Comparison of ENCODE assay signal across 17 cellular contexts in genomic region chr22:27220349-27220748, GRCh38.
DNase-seq lines count a peak whose midpoint lies in the region; ATAC-seq, FAIRE-seq and TF ChIP-seq lines count a peak whose summit lies in the region.
"Had no signal": no experiment of that assay in that cellular context is flagged by ENCODE, and none has a peak within 500 bp of the region (broad histone marks: within the 10 kb centered on the region; RNA-seq: fewer than 3 reads in every experiment).

No MANE protein-coding gene starts in this region.

- H3K36me3 Mint-ChIP-seq in endodermal cell (ENCODE audit: low read depth) (no peaks in the 10 kb centered on the region), Calu3 (ENCODE audit: insufficient read depth, unreplicated experiment) (no peaks in the 10 kb centered on the region)

- H3K4me3 Mint-ChIP-seq in endodermal cell (no peak overlapping the region), Calu3 (ENCODE audit: low read depth, unreplicated experiment) (no peak overlapping the region)
- H3K4me3 Mint-ChIP-seq: nephron; T-helper 2 cell treated with Interferon-gamma antibody and Interleukin-4, amounts not matched to agents 5 μg/mL and 100 μg/mL, for 36 hours had no signal

- H3K4me1 Mint-ChIP-seq in endodermal cell (no peaks in the 10 kb centered on the region), Calu3 (ENCODE audit: low read depth, unreplicated experiment) (no peaks in the 10 kb centered on the region)

- 51% methylated on average over 5 of the region's 5 CpGs for WGBS in esophagus muscularis mucosa
- 75 to 83% methylated on average over 4 to 5 of the region's 5 CpGs for WGBS in endodermal cell (ENCODE audit: insufficient coverage in 1 of 2, insufficient read length in 1 of 2), 2 experiments

- H3K4me1 ChIP-seq in esophagus muscularis mucosa (peaks cover 0 to 51% (median 41%) of the 10 kb centered on the region in 4 donors), endodermal cell (ENCODE audit: control insufficient read depth, insufficient read depth, low read length) (no peaks in the 10 kb centered on the region)

- CTCF ChIA-PET in Calu3 (lab: Charles Lee), result interaction anchor here (0.7 kb wide), 1 partner anchor 32 kb away, joined by 3 read pairs; no protein-coding TSS in a partner anchor

- H3K27ac ChIP-seq in esophagus muscularis mucosa (replicated peaks in 1 of 4) (peak overlapping the region; percentile 60 to 76 (median 63)), endodermal cell (ENCODE audit: low read depth, low read length) (no peak overlapping the region)
- H3K27ac ChIP-seq: KMS-11 had no signal

- H3K4me3 ChIP-seq in AG09309 (ENCODE audit: control insufficient read depth, low read depth, low read length), result no peak overlapping the region
- H3K4me3 ChIP-seq in esophagus muscularis mucosa, result no peak overlapping the region
- H3K4me3 ChIP-seq in endodermal cell (ENCODE audit: low read length), result no peak overlapping the region

- peaks cover 0 to 8% (median 7%) of the 10 kb centered on the region in 4 donors for H3K9me3 ChIP-seq in esophagus muscularis mucosa
- H3K9me3 ChIP-seq in endodermal cell (ENCODE audit: control insufficient read depth, low read length), result peaks cover 7% of the 10 kb centered on the region

- no peak for TF ChIP-seq POLR2A in esophagus muscularis mucosa (IDR thresholded peaks at IDR 0.05; ENCODE audit: low read depth)

- TF ChIP-seq CTCF in AG09309 (IDR thresholded peaks at IDR 0.05; ENCODE audit: control insufficient read depth, insufficient read depth, low read depth, low read length, missing control alignments) (no peak), esophagus muscularis mucosa (IDR thresholded peaks at IDR 0.05) (no peak), omental fat pad (IDR thresholded peaks at IDR 0.05) (no peak), endodermal cell (conservative IDR thresholded peaks at IDR 0.05) (no peak), Calu3 (IDR thresholded peaks at IDR 0.05; ENCODE audit: unreplicated experiment) (no peak)

- H3K36me3 ChIP-seq in esophagus muscularis mucosa (no peaks in the 10 kb centered on the region), endodermal cell (ENCODE audit: control insufficient read depth, insufficient read depth, low read length) (no peaks in the 10 kb centered on the region)

- TF ChIP-seq EP300 in esophagus muscularis mucosa (IDR thresholded peaks at IDR 0.05), result no peak

- ATAC-seq in omental fat pad (ENCODE audit: low FRiP score), result peak; percentile 59

- peak; percentile 99 for FAIRE-seq in RCC 7860 (lab: Jason Lieb, UNC)
- FAIRE-seq: frontal cortex, G401.6 had no signal

- H3K27ac Mint-ChIP-seq in endodermal cell (no peak overlapping the region), Calu3 (ENCODE audit: unreplicated experiment) (no peak overlapping the region)
- H3K27ac Mint-ChIP-seq: nephron; T-helper 2 cell treated with Interferon-gamma antibody and Interleukin-4, amounts not matched to agents 5 μg/mL and 100 μg/mL, for 36 hours had no signal

- H3K27me3 Mint-ChIP-seq in endodermal cell (ENCODE audit: insufficient read depth) (peaks cover 23% of the 10 kb centered on the region), Calu3 (ENCODE audit: unreplicated experiment) (no peaks in the 10 kb centered on the region)

- intact Hi-C loops in esophagus muscularis mucosa (cut with DNase I), result no loop called here
- intact Hi-C loops in Calu3 (cut with micrococcal nuclease; ENCODE audit: unreplicated experiment), result no loop called here

- H3K9me3 Mint-ChIP-seq in endodermal cell (no peaks in the 10 kb centered on the region), Calu3 (ENCODE audit: low read depth, unreplicated experiment) (no peaks in the 10 kb centered on the region)
- H3K9me3 Mint-ChIP-seq: nephron; T-helper 2 cell treated with Interferon-gamma antibody and Interleukin-4, amounts not matched to agents 5 μg/mL and 100 μg/mL, for 36 hours had no signal

- H3K27me3 ChIP-seq in esophagus muscularis mucosa (no peaks in the 10 kb centered on the region), endodermal cell (ENCODE audit: control insufficient read depth, insufficient read depth, low read length, poor library complexity, severe bottlenecking) (no peaks in the 10 kb centered on the region)

- DNase-seq in AG09309 (ENCODE audit: low read depth), result peak; percentile 74
- DNase-seq in RCC 7860 (ENCODE audit: low spot score), result peak; percentile 98
- DNase-seq in esophagus muscularis mucosa (ENCODE audit: extremely low spot score), result no peak
- DNase-seq in omental fat pad (ENCODE audit: low spot score), result no peak
- DNase-seq in stimulated activated CD8-positive, alpha-beta memory T cell treated with anti-CD3 and anti-CD28 coated beads, Interleukin-4, amount 100 ng/mL, for 48 hours, result no peak
- DNase-seq in endodermal cell, result no peak
- DNase-seq in stimulated activated CD4-positive, alpha-beta T cell treated with anti-CD3 and anti-CD28 coated beads, Interleukin-15, amount 100 ng/mL, for 24 hours, result no peak
- DNase-seq in Calu3, result no peak
- DNase-seq: activated CD4-positive, alpha-beta T cell treated with anti-CD3 and anti-CD28 coated beads, Interleukin-2, amount 50 U/mL, for 48 hours; activated effector memory CD4-positive, alpha-beta T cell treated with anti-CD3 and anti-CD28 coated beads, Interleukin-2, amount 50 U/mL, for 16 hours; C1 segment of cervical spinal cord; left cardiac atrium had no signal

- no TSS peak for BruUV-seq in Calu3 (replicated peaks; lab: Mats Ljungman, UMichigan)

- no peak overlapping the region for H3K9ac ChIP-seq in endodermal cell (ENCODE audit: extremely low read depth, low read length, poor library complexity, severe bottlenecking)
- H3K9ac ChIP-seq: KMS-11 had no signal

Comparison
In these comparisons a context has a peak if more than half of its experiments do, and no peak if none do; other contexts are left out.
1. DNase-seq: peak in AG09309 (single experiment) and RCC 7860 (single experiment); none in esophagus muscularis mucosa (single experiment), omental fat pad (single experiment), stimulated activated CD8-positive, alpha-beta memory T cell treated with anti-CD3 and anti-CD28 coated beads, Interleukin-4, amount 100 ng/mL, for 48 hours (single experiment), endodermal cell (single experiment), stimulated activated CD4-positive, alpha-beta T cell treated with anti-CD3 and anti-CD28 coated beads, Interleukin-15, amount 100 ng/mL, for 24 hours (single experiment) and Calu3 (single experiment).